ENCODE assay signal across 1 cellular context in genomic region chr10:5447611-5448071, GRCh38.
TF ChIP-seq lines count a peak whose summit lies in the region.

No MANE protein-coding gene starts in this region.

TF ChIP-seq in IMR-90, 13 proteins besides CTCF, POLR2A, EP300 and RAD21 (continued from another document):
- TF ChIP-seq MAZ (IDR thresholded peaks at IDR 0.05; ENCODE audit: borderline replicate concordance, low read depth, low read length), result no peak
- TF ChIP-seq NFE2L2 (IDR thresholded peaks at IDR 0.05; ENCODE audit: low read depth, low read length), result no peak
- no peak for TF ChIP-seq SMC3 (IDR thresholded peaks at IDR 0.05; ENCODE audit: low read depth, low read length)
- TF ChIP-seq MAFK (IDR thresholded peaks at IDR 0.05; ENCODE audit: low read depth, low read length), result no peak
- TF ChIP-seq MXI1 (IDR thresholded peaks at IDR 0.05; ENCODE audit: borderline replicate concordance, low read depth, low read length), result no peak
- TF ChIP-seq BHLHE40 (IDR thresholded peaks at IDR 0.05; ENCODE audit: low read depth, low read length), result no peak
- no peak for TF ChIP-seq FOS (IDR thresholded peaks at IDR 0.05; ENCODE audit: low read depth, low read length)
- TF ChIP-seq CEBPB (IDR thresholded peaks at IDR 0.05; ENCODE audit: low read depth, low read length), result no peak
- no peak for TF ChIP-seq ELK1 (IDR thresholded peaks at IDR 0.05; ENCODE audit: borderline replicate concordance, low read depth, low read length)
